1 cellular context compared by ENCODE assay signal in genomic region chr5:136039202-136039601, GRCh38.
TF ChIP-seq lines count a peak whose summit lies in the region.

No MANE protein-coding gene starts in this region.

TF ChIP-seq in HepG2, 621 proteins besides CTCF, POLR2A, EP300 and RAD21 (continued from another document):
- TF ChIP-seq THAP9 (CRISPR knock-in tag; IDR thresholded peaks at IDR 0.05; ENCODE audit: borderline replicate concordance) (no peak), HMGXB4 (CRISPR knock-in tag; IDR thresholded peaks at IDR 0.05; ENCODE audit: borderline replicate concordance in 1 of 2, low read depth in 1 of 2) (no peak), ZNF281 (CRISPR knock-in tag; IDR thresholded peaks at IDR 0.05; ENCODE audit: borderline replicate concordance) (no peak), CERS6 (CRISPR knock-in tag; IDR thresholded peaks at IDR 0.05) (no peak), ARID3A (IDR thresholded peaks at IDR 0.05; ENCODE audit: low read depth, low read length) (no peak), SIN3A (IDR thresholded peaks at IDR 0.05; ENCODE audit: borderline replicate concordance, low read depth, low read length) (no peak), ZNF451 (CRISPR knock-in tag; IDR thresholded peaks at IDR 0.05) (no peak), PBX2 (CRISPR knock-in tag; IDR thresholded peaks at IDR 0.05) (no peak), ZNF512 (CRISPR knock-in tag; IDR thresholded peaks at IDR 0.05) (no peak)
